8 cellular contexts compared by ENCODE assay signal in the genomic region with DNA sequence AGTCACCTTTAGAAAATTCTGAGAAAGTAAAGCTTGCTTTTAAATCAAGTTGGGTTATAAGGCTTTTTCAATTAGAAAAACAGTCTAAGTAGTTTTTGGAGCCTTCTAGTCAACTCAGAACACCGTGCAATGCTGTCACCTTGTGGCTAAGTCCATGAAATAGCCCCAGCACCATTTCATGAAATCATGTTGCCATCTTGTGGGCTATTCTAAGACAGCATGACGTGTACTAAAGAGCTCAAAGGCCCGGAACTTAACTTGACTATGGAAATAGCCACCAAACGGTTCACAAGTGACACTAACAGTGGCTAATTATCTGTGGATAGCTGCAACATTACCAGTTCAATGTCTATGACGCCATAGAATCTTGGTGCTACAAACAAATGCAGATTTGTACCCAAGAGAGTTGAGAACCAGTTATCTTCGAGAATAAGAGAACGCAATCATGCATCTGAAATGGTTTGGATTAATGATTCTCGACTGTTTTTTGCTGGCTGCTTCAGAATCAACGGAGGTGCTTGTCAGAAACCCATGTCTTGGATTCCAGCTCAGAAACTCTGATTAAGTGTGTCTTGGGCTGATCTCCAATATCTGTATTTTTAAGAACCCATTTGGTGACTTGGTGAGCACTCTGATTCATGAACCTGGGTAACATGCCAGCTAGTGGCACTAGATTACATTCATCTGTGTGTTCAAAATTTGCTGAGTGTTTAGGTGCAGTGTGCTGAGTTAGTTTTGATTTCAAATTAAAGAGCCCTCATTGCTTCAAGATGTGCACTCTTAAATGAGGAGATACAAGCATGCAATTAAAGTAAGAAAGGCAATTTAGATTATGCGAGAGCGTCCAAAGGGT.
A peak's percentile ranks its signal among the peaks of the same experiment; 100 is the strongest.
DNase-seq lines count a peak whose midpoint lies in the region; ATAC-seq and TF ChIP-seq lines count a peak whose summit lies in the region.

No MANE protein-coding gene starts in this region.

- peaks cover under 1% of the 10 kb centered on the region for H3K4me1 Mint-ChIP-seq in activated CD4-positive, alpha-beta memory T cell treated with anti-CD3 and anti-CD28 coated beads, Interleukin-2, amount 10 ng/mL, durations not matched to agents 7 days and 5 days
- peaks cover 4% of the 10 kb centered on the region for H3K4me1 Mint-ChIP-seq in neural progenitor cell

- POLR2A ChIA-PET in activated CD4-positive, alpha-beta memory T cell treated with anti-CD3 and anti-CD28 coated beads, Interleukin-2, amount 10 ng/mL, durations not matched to agents 7 days and 5 days (lab: Charles Lee): no interaction called here

- no peaks in the 10 kb centered on the region for H3K9me3 ChIP-seq in neural progenitor cell (ENCODE audit: low read depth)

- peaks cover 1% of the 10 kb centered on the region for H3K27me3 Mint-ChIP-seq in activated CD4-positive, alpha-beta memory T cell treated with anti-CD3 and anti-CD28 coated beads, Interleukin-2, amount 10 ng/mL, durations not matched to agents 7 days and 5 days
- H3K27me3 Mint-ChIP-seq in neural progenitor cell (ENCODE audit: insufficient read depth, low read depth): no peaks in the 10 kb centered on the region

- H3K36me3 Mint-ChIP-seq in activated CD4-positive, alpha-beta memory T cell treated with anti-CD3 and anti-CD28 coated beads, Interleukin-2, amount 10 ng/mL, durations not matched to agents 7 days and 5 days (ENCODE audit: low read depth): no peaks in the 10 kb centered on the region
- no peaks in the 10 kb centered on the region for H3K36me3 Mint-ChIP-seq in neural progenitor cell

- no peak overlapping the region for H3K4me2 ChIP-seq in neural progenitor cell

- H3K9ac ChIP-seq in neural progenitor cell: no peak overlapping the region

- H3K9me3 Mint-ChIP-seq in activated CD4-positive, alpha-beta memory T cell treated with anti-CD3 and anti-CD28 coated beads, Interleukin-2, amount 10 ng/mL, durations not matched to agents 7 days and 5 days: no peaks in the 10 kb centered on the region
- no peaks in the 10 kb centered on the region for H3K9me3 Mint-ChIP-seq in neural progenitor cell

- peaks cover 6% of the 10 kb centered on the region for H3F3A ChIP-seq in neural progenitor cell (ENCODE audit: low read depth)

- H3K36me3 ChIP-seq in neural progenitor cell: no peaks in the 10 kb centered on the region

- H3K4me1 ChIP-seq in neural progenitor cell: peaks cover 12% of the 10 kb centered on the region

- no peaks in the 10 kb centered on the region for H3K79me2 ChIP-seq in neural progenitor cell (ENCODE audit: low read depth)

- no peak overlapping the region for H3K27ac Mint-ChIP-seq in activated CD4-positive, alpha-beta memory T cell treated with anti-CD3 and anti-CD28 coated beads, Interleukin-2, amount 10 ng/mL, durations not matched to agents 7 days and 5 days
- H3K27ac Mint-ChIP-seq in neural progenitor cell: no peak overlapping the region

- no peak overlapping the region for H3K27ac ChIP-seq in neural progenitor cell

- CTCF ChIA-PET in activated CD4-positive, alpha-beta memory T cell treated with anti-CD3 and anti-CD28 coated beads, Interleukin-2, amount 10 ng/mL, durations not matched to agents 7 days and 5 days (lab: Charles Lee): interaction anchor here (0.5 to 2.1 kb wide), 25 partner anchors 9 to 1598 kb away, joined by 3 to 31 read pairs (median 5); partner anchors contain the start of gene RGMA

- TF ChIP-seq CTCF in fibroblast of pulmonary artery (IDR thresholded peaks at IDR 0.05; ENCODE audit: low read length, missing control alignments) (peak; percentile 94), neural progenitor cell (IDR thresholded peaks at IDR 0.05) (peak; percentile 100)

- H3K4me3 Mint-ChIP-seq in activated CD4-positive, alpha-beta memory T cell treated with anti-CD3 and anti-CD28 coated beads, Interleukin-2, amount 10 ng/mL, durations not matched to agents 7 days and 5 days: no peak overlapping the region
- H3K4me3 Mint-ChIP-seq in neural progenitor cell: no peak overlapping the region

- peak; percentile 100 for ATAC-seq in GM21515 (IDR thresholded peaks at IDR 0.05; ENCODE audit: unreplicated experiment)

- peak overlapping the region; percentile 65 for H2AFZ ChIP-seq in neural progenitor cell (replicated peaks)

- H4K20me1 ChIP-seq in neural progenitor cell (ENCODE audit: low read depth): no peaks in the 10 kb centered on the region

- DNase-seq in ELR (ENCODE audit: low read depth): peak; percentile 44
- peak; percentile 22 for DNase-seq in HS-27A (ENCODE audit: low read depth)
- DNase-seq in NCI-H774 (lab: John Stamatoyannopoulos, UW): peak; percentile 79
- peak; percentile 62 for DNase-seq in activated CD4-positive, alpha-beta memory T cell treated with anti-CD3 and anti-CD28 coated beads, Interleukin-2, amount 10 ng/mL, durations not matched to agents 7 days and 5 days
- peak; percentile 90 for DNase-seq in fibroblast of pulmonary artery (ENCODE audit: low read depth)
- DNase-seq in neural progenitor cell (ENCODE audit: low spot score): peak; percentile 93
- no peak for DNase-seq in mesenteric fat pad (ENCODE audit: low spot score)

- H3K4me3 ChIP-seq in fibroblast of pulmonary artery (replicated peaks; ENCODE audit: low read depth, low read length): no peak overlapping the region
- no peak overlapping the region for H3K4me3 ChIP-seq in neural progenitor cell

- no peaks in the 10 kb centered on the region for H3K27me3 ChIP-seq in neural progenitor cell
